8 cellular contexts compared by ENCODE assay signal in genomic region chr6:32968770-32969684, GRCh38. TPM values are rescaled to one million over a fixed set of nuclear protein-coding genes. Genes with fewer than 3 reads are reported as not detected.
DNase-seq lines count a peak whose midpoint lies in the region; ATAC-seq and TF ChIP-seq lines count a peak whose summit lies in the region.

No MANE protein-coding gene starts in this region.

- CTCF ChIA-PET in activated naive CD4-positive, alpha-beta T cell treated with anti-CD3 and anti-CD28 coated beads, Interleukin-2, amount 10 ng/mL, durations not matched to agents 7 days and 5 days (lab: Charles Lee) = interaction anchor here (0.7 to 13.4 kb wide), 8 partner anchors 10 to 130 kb away, joined by 3 to 240 read pairs (median 4); partner anchors contain the start of genes HLA-DMA and TAP2

- peak; percentile 8 for ATAC-seq in GM18511 (IDR thresholded peaks at IDR 0.05; ENCODE audit: unreplicated experiment)
- peak; percentile 50 for ATAC-seq in gastroesophageal sphincter

- WGBS in gastroesophageal sphincter (ENCODE audit: low coverage in 1 of 2), 2 donors = 0% methylated on average over 2 of the region's 47 CpGs; no CpG with 5 or more reads in 1 of the 2 donors
- 1 to 2% methylated on average over 7 to 27 of the region's 47 CpGs for WGBS in thyroid gland, 2 donors

- intact Hi-C loops in thyroid gland (cut with DNase I) = no loop called here

- no peak for TF ChIP-seq EP300 in gastroesophageal sphincter (IDR thresholded peaks at IDR 0.05)

- H3K27ac ChIP-seq in SJCRH30 = peak overlapping the region; percentile 100
- peak overlapping the region; percentile 94 to 100 (median 98) for H3K27ac ChIP-seq in gastroesophageal sphincter
- H3K27ac ChIP-seq in thyroid gland = peak overlapping the region; percentile 100

- H3K27me3 Mint-ChIP-seq in activated naive CD4-positive, alpha-beta T cell treated with anti-CD3 and anti-CD28 coated beads, Interleukin-2, amount 10 ng/mL, durations not matched to agents 7 days and 5 days = peaks cover 10% of the 10 kb centered on the region

- H3K4me1 ChIP-seq in SJCRH30 (no peaks in the 10 kb centered on the region), gastroesophageal sphincter (peaks cover 2 to 27% (median 4%) of the 10 kb centered on the region in 3 donors), neuron (ENCODE audit: insufficient read depth, low read length) (peaks cover 10% of the 10 kb centered on the region), thyroid gland (peaks cover 10 to 21% of the 10 kb centered on the region in 2 donors)

- H2AFZ ChIP-seq in neuron (ENCODE audit: low read depth, low read length) = no peak overlapping the region

- H3K4me1 Mint-ChIP-seq in activated naive CD4-positive, alpha-beta T cell treated with anti-CD3 and anti-CD28 coated beads, Interleukin-2, amount 10 ng/mL, durations not matched to agents 7 days and 5 days = peaks cover 27% of the 10 kb centered on the region

- TF ChIP-seq CTCF in gastroesophageal sphincter (IDR thresholded peaks at IDR 0.05) = peak in 1 of 4 experiments; percentile 8
- peak in 1 of 6 experiments; percentile 14 for TF ChIP-seq CTCF in thyroid gland (IDR thresholded peaks at IDR 0.05)

- TF ChIP-seq POLR2A in gastroesophageal sphincter (IDR thresholded peaks at IDR 0.05) (peak in 1 of 2 donors; percentile 17), thyroid gland (IDR thresholded peaks at IDR 0.05) (peak in 1 of 2 donors; percentile 19)

- in situ Hi-C loops in ACHN (cut with HindIII; ENCODE audit: low pct_ligation_motif_present, low pct_unique_long_range_greater_than_20kb, low sequenced_read_pairs) = no loop called here

- H3K27me3 ChIP-seq in SJCRH30 (no peaks in the 10 kb centered on the region), gastroesophageal sphincter (no peaks in the 10 kb centered on the region), neuron (ENCODE audit: insufficient read depth, low read length) (no peaks in the 10 kb centered on the region), thyroid gland (no peaks in the 10 kb centered on the region)

- peak overlapping the region; percentile 85 for H3K4me3 Mint-ChIP-seq in activated naive CD4-positive, alpha-beta T cell treated with anti-CD3 and anti-CD28 coated beads, Interleukin-2, amount 10 ng/mL, durations not matched to agents 7 days and 5 days

- H3K9me3 ChIP-seq in SJCRH30 (replicated peaks) (no peaks in the 10 kb centered on the region), gastroesophageal sphincter (no peaks in the 10 kb centered on the region), neuron (ENCODE audit: low read length) (no peaks in the 10 kb centered on the region), thyroid gland (no peaks in the 10 kb centered on the region)

- peak overlapping the region; percentile 95 for H3K4me3 ChIP-seq in Jurkat, Clone E6-1 (ENCODE audit: low read length)
- H3K4me3 ChIP-seq in SJCRH30 (peak overlapping the region; percentile 86), gastroesophageal sphincter (peak overlapping the region; percentile 66 to 91), neuron (ENCODE audit: low read length) (peak overlapping the region; percentile 74), thyroid gland (replicated peaks in 1 of 3) (peak overlapping the region; percentile 62 to 98 (median 88))

- peaks cover 42% of the 10 kb centered on the region for H3K36me3 Mint-ChIP-seq in activated naive CD4-positive, alpha-beta T cell treated with anti-CD3 and anti-CD28 coated beads, Interleukin-2, amount 10 ng/mL, durations not matched to agents 7 days and 5 days

- H3K27ac Mint-ChIP-seq in activated naive CD4-positive, alpha-beta T cell treated with anti-CD3 and anti-CD28 coated beads, Interleukin-2, amount 10 ng/mL, durations not matched to agents 7 days and 5 days = peak overlapping the region; percentile 97

- H3K36me3 ChIP-seq in SJCRH30 (peaks cover 31% of the 10 kb centered on the region), gastroesophageal sphincter (peaks cover 0 to 11% of the 10 kb centered on the region in 2 donors), neuron (ENCODE audit: insufficient read depth, low read length) (peaks cover 16% of the 10 kb centered on the region), thyroid gland (peaks cover 7 to 19% of the 10 kb centered on the region in 2 donors)

- H3K9me3 Mint-ChIP-seq in activated naive CD4-positive, alpha-beta T cell treated with anti-CD3 and anti-CD28 coated beads, Interleukin-2, amount 10 ng/mL, durations not matched to agents 7 days and 5 days = no peaks in the 10 kb centered on the region

- DNase-seq in ACHN (peak; percentile 84), SJCRH30 (peak; percentile 91 to 93), thyroid gland (peak; percentile 69 to 73)
- DNase-seq in Jurkat, Clone E6-1 (ENCODE audit: low read depth, low spot score) = peak; percentile 79
- DNase-seq in activated naive CD4-positive, alpha-beta T cell treated with anti-CD3 and anti-CD28 coated beads, Interleukin-2, amount 10 ng/mL, durations not matched to agents 7 days and 5 days = peak; percentile 79

RNA-seq across cellular contexts. Expression of gene BRD2, which starts 0.6 kb away (rescaled TPM):
- 232 TPM for polyA plus RNA-seq in Jurkat, Clone E6-1 (2012; ENCODE audit: insufficient read depth, insufficient read length)
- 178 and 199 TPM in 2 replicates for total RNA-seq in SJCRH30 (2014; rRNA removed; shearing (Covaris generic))
- total RNA-seq in gastroesophageal sphincter (100 to 1,000 TPM; 107 to 154 (median 124) TPM), thyroid gland (100 to 1,000 TPM; 206 to 282 (median 238) TPM)

RNA-seq across cellular contexts. Expression of gene HLA-DMA, which starts 16.1 kb away (rescaled TPM):
- 7.5 TPM for polyA plus RNA-seq in Jurkat, Clone E6-1 (2012; ENCODE audit: insufficient read depth, insufficient read length)
- 0.14 and 0.51 TPM in 2 replicates for total RNA-seq in SJCRH30 (2014; rRNA removed; shearing (Covaris generic))
- total RNA-seq in gastroesophageal sphincter = 10 to 100 TPM in 2 of 4 donors, 1 to 10 TPM in 2; 5.8 to 43.8 (median 15.8) TPM
- 10 to 100 TPM; 10.7 to 41.5 (median 27.3) TPM for total RNA-seq in thyroid gland

RNA-seq across cellular contexts. Expression of gene HLA-DMB, which starts 28.2 kb away (rescaled TPM):
- not detected for polyA plus RNA-seq in Jurkat, Clone E6-1 (2012; ENCODE audit: insufficient read depth, insufficient read length)
- total RNA-seq in SJCRH30 (2014; rRNA removed; shearing (Covaris generic)) = not detected in 2 replicates
- total RNA-seq in gastroesophageal sphincter (10 to 100 TPM in 2 of 4 donors, 1 to 10 TPM in 2; 7.3 to 26.0 (median 11.6) TPM), thyroid gland (10 to 100 TPM; 34.7 to 82.9 (median 51.3) TPM)

RNA-seq across cellular contexts. Expression of gene HLA-DOA, which starts 40.4 kb away (rescaled TPM):
- polyA plus RNA-seq in Jurkat, Clone E6-1 (2012; ENCODE audit: insufficient read depth, insufficient read length) = 3.3 TPM
- 0.16 TPM in 1 of 2 replicates, not detected in the other for total RNA-seq in SJCRH30 (2014; rRNA removed; shearing (Covaris generic))
- 1 to 10 TPM; 1.1 to 4.4 (median 1.8) TPM for total RNA-seq in gastroesophageal sphincter
- total RNA-seq in thyroid gland = 10 to 100 TPM in 3 of 4 donors, 1 to 10 TPM in 1; 2.0 to 85.9 (median 20.3) TPM

Comparison
In these comparisons a context has a peak if more than half of its experiments do, and no peak if none do; other contexts are left out.
1. Peak in every context shown above with its lines: DNase-seq, ATAC-seq, H3K4me3 ChIP-seq and H3K27ac ChIP-seq.